Comparison of ENCODE assay signal across 8 cellular contexts in the genomic region with DNA sequence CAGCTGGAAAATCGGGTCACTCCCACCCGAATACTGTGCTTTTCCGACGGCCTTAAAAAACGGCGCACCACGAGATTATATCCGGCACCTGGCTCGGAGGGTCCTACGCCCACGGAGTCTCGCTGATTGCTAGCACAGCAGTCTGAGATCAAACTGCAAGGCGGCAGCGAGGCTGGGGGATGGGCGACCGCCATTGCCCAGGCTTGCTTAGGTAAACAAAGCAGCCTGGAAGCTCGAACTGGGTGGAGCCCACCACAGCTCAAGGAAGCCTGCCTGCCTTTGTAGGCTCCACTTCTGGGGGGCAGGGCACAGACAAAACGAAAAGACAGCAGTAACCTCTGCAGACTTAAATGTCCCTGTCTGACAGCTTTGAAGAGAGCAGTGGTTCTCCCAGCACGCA.
A peak's percentile ranks its signal among the peaks of the same experiment; 100 is the strongest.
DNase-seq lines count a peak whose midpoint lies in the region; ATAC-seq and TF ChIP-seq lines count a peak whose summit lies in the region.
"Not testable (repeated sequence)": the region's sequence is repeated elsewhere in the genome, so short reads cannot be mapped to it uniquely, and the experiment has no call there.

No MANE protein-coding gene starts in this region.

- intact Hi-C loops in lower lobe of right lung (cut with DNase I): not testable (repeated sequence)

- H3K27ac ChIP-seq in esophagus (ENCODE audit: low read depth in 2 of 2, low read length in 1 of 2); lower lobe of right lung: not testable (repeated sequence)

- H3K9me3 Mint-ChIP-seq in activated CD8-positive, alpha-beta T cell treated with anti-CD3 and anti-CD28 coated beads, Interleukin-2, amount 10 ng/mL, durations not matched to agents 7 days and 5 days (ENCODE audit: insufficient read depth); activated naive CD8-positive, alpha-beta T cell treated with anti-CD3 and anti-CD28 coated beads, Interleukin-2, amount 10 ng/mL, durations not matched to agents 7 days and 5 days; osteocyte (ENCODE audit: unreplicated experiment); type B pancreatic cell: not testable (repeated sequence)

- WGBS in esophagus, 2 donors: 9 to 13% methylated on average over 18 to 19 of the region's 19 CpGs

- H3K4me1 Mint-ChIP-seq in activated CD8-positive, alpha-beta T cell treated with anti-CD3 and anti-CD28 coated beads, Interleukin-2, amount 10 ng/mL, durations not matched to agents 7 days and 5 days (ENCODE audit: low read depth); activated naive CD8-positive, alpha-beta T cell treated with anti-CD3 and anti-CD28 coated beads, Interleukin-2, amount 10 ng/mL, durations not matched to agents 7 days and 5 days; osteocyte (ENCODE audit: unreplicated experiment); type B pancreatic cell (ENCODE audit: unreplicated experiment): not testable (repeated sequence)

- H3K27ac Mint-ChIP-seq in activated CD8-positive, alpha-beta T cell treated with anti-CD3 and anti-CD28 coated beads, Interleukin-2, amount 10 ng/mL, durations not matched to agents 7 days and 5 days; activated naive CD8-positive, alpha-beta T cell treated with anti-CD3 and anti-CD28 coated beads, Interleukin-2, amount 10 ng/mL, durations not matched to agents 7 days and 5 days; osteocyte (ENCODE audit: unreplicated experiment): not testable (repeated sequence)
- H3K27ac Mint-ChIP-seq in type B pancreatic cell: peak overlapping the region; percentile 31

- POLR2A ChIA-PET in activated CD8-positive, alpha-beta T cell treated with anti-CD3 and anti-CD28 coated beads, Interleukin-2, amount 10 ng/mL, durations not matched to agents 7 days and 5 days (lab: Charles Lee); activated naive CD8-positive, alpha-beta T cell treated with anti-CD3 and anti-CD28 coated beads, Interleukin-2, amount 10 ng/mL, durations not matched to agents 7 days and 5 days (lab: Charles Lee): not testable (repeated sequence)

- H3K9me3 ChIP-seq in esophagus (ENCODE audit: control insufficient read depth in 2 of 2, insufficient read depth in 1 of 2, low read depth in 1 of 2, low read length in 1 of 2); lower lobe of right lung: not testable (repeated sequence)

- ATAC-seq in activated CD8-positive, alpha-beta T cell treated with anti-CD3 and anti-CD28 coated beads, Interleukin-2, amount 10 ng/mL, durations not matched to agents 7 days and 5 days; activated naive CD8-positive, alpha-beta T cell treated with anti-CD3 and anti-CD28 coated beads, Interleukin-2, amount 10 ng/mL, durations not matched to agents 7 days and 5 days (ENCODE audit: low read depth); lower lobe of right lung: not testable (repeated sequence)

- H3K36me3 ChIP-seq in H7 (replicated peaks; ENCODE audit: control insufficient read depth, insufficient read depth, low read length); esophagus (ENCODE audit: control insufficient read depth in 2 of 2, insufficient read depth in 2 of 2, low read length in 1 of 2); lower lobe of right lung: not testable (repeated sequence)

- CTCF ChIA-PET in activated CD8-positive, alpha-beta T cell treated with anti-CD3 and anti-CD28 coated beads, Interleukin-2, amount 10 ng/mL, durations not matched to agents 7 days and 5 days (lab: Charles Lee): not testable (repeated sequence)

- not testable (repeated sequence) for TF ChIP-seq CTCF in lower lobe of right lung (IDR thresholded peaks at IDR 0.05); osteocyte (IDR thresholded peaks at IDR 0.05); type B pancreatic cell (conservative IDR thresholded peaks at IDR 0.05)

- H3K4me3 ChIP-seq in H7 (ENCODE audit: insufficient read depth, low read depth, low read length): peak overlapping the region; percentile 31
- H3K4me3 ChIP-seq in esophagus (ENCODE audit: low read depth in 1 of 2, low read length in 2 of 2): peak overlapping the region; percentile 26 to 32
- H3K4me3 ChIP-seq in lower lobe of right lung: not testable (repeated sequence)

- not testable (repeated sequence) for DNase-seq in H7; osteocyte (ENCODE audit: extremely low spot score, unreplicated experiment); type B pancreatic cell (ENCODE audit: extremely low spot score, unreplicated experiment)
- DNase-seq in NCI-H526 (lab: John Stamatoyannopoulos, UW): peak; percentile 25 to 28
- DNase-seq in activated CD8-positive, alpha-beta T cell treated with anti-CD3 and anti-CD28 coated beads, Interleukin-2, amount 10 ng/mL, durations not matched to agents 7 days and 5 days: peak; percentile 40
- peak; percentile 30 for DNase-seq in activated naive CD8-positive, alpha-beta T cell treated with anti-CD3 and anti-CD28 coated beads, Interleukin-2, amount 10 ng/mL, durations not matched to agents 7 days and 5 days
- peak; percentile 41 for DNase-seq in lower lobe of right lung

- not testable (repeated sequence) for H3K36me3 Mint-ChIP-seq in activated CD8-positive, alpha-beta T cell treated with anti-CD3 and anti-CD28 coated beads, Interleukin-2, amount 10 ng/mL, durations not matched to agents 7 days and 5 days (ENCODE audit: low read depth); activated naive CD8-positive, alpha-beta T cell treated with anti-CD3 and anti-CD28 coated beads, Interleukin-2, amount 10 ng/mL, durations not matched to agents 7 days and 5 days; osteocyte (ENCODE audit: unreplicated experiment); type B pancreatic cell

- not testable (repeated sequence) for H3K27me3 ChIP-seq in H7 (ENCODE audit: control insufficient read depth, insufficient read depth, low read length); esophagus (ENCODE audit: control insufficient read depth in 1 of 2, insufficient read depth in 2 of 2, low read length in 2 of 2); lower lobe of right lung (ENCODE audit: low read depth)

- H3K4me1 ChIP-seq in esophagus (ENCODE audit: control insufficient read depth in 2 of 2, insufficient read depth in 2 of 2, low read length in 1 of 2); lower lobe of right lung: not testable (repeated sequence)

- H3K4me3 Mint-ChIP-seq in activated CD8-positive, alpha-beta T cell treated with anti-CD3 and anti-CD28 coated beads, Interleukin-2, amount 10 ng/mL, durations not matched to agents 7 days and 5 days: peak overlapping the region; percentile 38
- peak overlapping the region; percentile 28 for H3K4me3 Mint-ChIP-seq in activated naive CD8-positive, alpha-beta T cell treated with anti-CD3 and anti-CD28 coated beads, Interleukin-2, amount 10 ng/mL, durations not matched to agents 7 days and 5 days
- H3K4me3 Mint-ChIP-seq in osteocyte (ENCODE audit: unreplicated experiment) (peak overlapping the region; percentile 57), type B pancreatic cell (peak overlapping the region; percentile 77)

- not testable (repeated sequence) for H3K27me3 Mint-ChIP-seq in activated CD8-positive, alpha-beta T cell treated with anti-CD3 and anti-CD28 coated beads, Interleukin-2, amount 10 ng/mL, durations not matched to agents 7 days and 5 days (ENCODE audit: low read depth); activated naive CD8-positive, alpha-beta T cell treated with anti-CD3 and anti-CD28 coated beads, Interleukin-2, amount 10 ng/mL, durations not matched to agents 7 days and 5 days; osteocyte (ENCODE audit: unreplicated experiment); type B pancreatic cell
